Comparison of ENCODE assay signal across 8 cellular contexts in genomic region chr17:4263282-4264215, GRCh38. TPM values are rescaled to one million over a fixed set of nuclear protein-coding genes. Genes with fewer than 3 reads are reported as not detected.
A peak's percentile ranks its signal among the peaks of the same experiment; 100 is the strongest.
DNase-seq lines count a peak whose midpoint lies in the region; ATAC-seq, FAIRE-seq and TF ChIP-seq lines count a peak whose summit lies in the region.

A gene with protein sequence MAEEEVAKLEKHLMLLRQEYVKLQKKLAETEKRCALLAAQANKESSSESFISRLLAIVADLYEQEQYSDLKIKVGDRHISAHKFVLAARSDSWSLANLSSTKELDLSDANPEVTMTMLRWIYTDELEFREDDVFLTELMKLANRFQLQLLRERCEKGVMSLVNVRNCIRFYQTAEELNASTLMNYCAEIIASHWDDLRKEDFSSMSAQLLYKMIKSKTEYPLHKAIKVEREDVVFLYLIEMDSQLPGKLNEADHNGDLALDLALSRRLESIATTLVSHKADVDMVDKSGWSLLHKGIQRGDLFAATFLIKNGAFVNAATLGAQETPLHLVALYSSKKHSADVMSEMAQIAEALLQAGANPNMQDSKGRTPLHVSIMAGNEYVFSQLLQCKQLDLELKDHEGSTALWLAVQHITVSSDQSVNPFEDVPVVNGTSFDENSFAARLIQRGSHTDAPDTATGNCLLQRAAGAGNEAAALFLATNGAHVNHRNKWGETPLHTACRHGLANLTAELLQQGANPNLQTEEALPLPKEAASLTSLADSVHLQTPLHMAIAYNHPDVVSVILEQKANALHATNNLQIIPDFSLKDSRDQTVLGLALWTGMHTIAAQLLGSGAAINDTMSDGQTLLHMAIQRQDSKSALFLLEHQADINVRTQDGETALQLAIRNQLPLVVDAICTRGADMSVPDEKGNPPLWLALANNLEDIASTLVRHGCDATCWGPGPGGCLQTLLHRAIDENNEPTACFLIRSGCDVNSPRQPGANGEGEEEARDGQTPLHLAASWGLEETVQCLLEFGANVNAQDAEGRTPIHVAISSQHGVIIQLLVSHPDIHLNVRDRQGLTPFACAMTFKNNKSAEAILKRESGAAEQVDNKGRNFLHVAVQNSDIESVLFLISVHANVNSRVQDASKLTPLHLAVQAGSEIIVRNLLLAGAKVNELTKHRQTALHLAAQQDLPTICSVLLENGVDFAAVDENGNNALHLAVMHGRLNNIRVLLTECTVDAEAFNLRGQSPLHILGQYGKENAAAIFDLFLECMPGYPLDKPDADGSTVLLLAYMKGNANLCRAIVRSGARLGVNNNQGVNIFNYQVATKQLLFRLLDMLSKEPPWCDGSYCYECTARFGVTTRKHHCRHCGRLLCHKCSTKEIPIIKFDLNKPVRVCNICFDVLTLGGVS (minus strand): TSS chr17:4263979. CDS start chr17:4263941, 38 bp downstream.

- WGBS in right cardiac atrium: under 1% methylated on average over 85 of the region's 85 CpGs

- H3K4me3 ChIP-seq in right cardiac atrium (ENCODE audit: low read length): peak within 1 kb of the TSS; percentile 73

- in situ Hi-C loops in GM13977 (cut with MboI; ENCODE audit: low pct_unique_long_range_greater_than_20kb, low sequenced_read_pairs, unreplicated experiment): no loop called here

- H3K27me3 ChIP-seq in right cardiac atrium (ENCODE audit: control insufficient read depth, insufficient read depth): no peaks in the 10 kb centered on the region

- TF ChIP-seq CTCF in GM13977 (IDR thresholded peaks at IDR 0.05; ENCODE audit: extremely low read depth, insufficient read depth, missing control alignments): peak; percentile 24

- ATAC-seq in HG02938 (IDR thresholded peaks at IDR 0.05; ENCODE audit: unreplicated experiment) (peak; percentile 82), right cardiac atrium (peak; percentile 96 to 98)

- H3K4me1 ChIP-seq in right cardiac atrium (ENCODE audit: control insufficient read depth, insufficient read depth, low read length): peaks cover 4% of the 10 kb centered on the region

- no peaks in the 10 kb centered on the region for H3K9me3 ChIP-seq in right cardiac atrium (ENCODE audit: control insufficient read depth, low read length)

- intact Hi-C loops in T-helper 2 cell treated with Interferon-gamma antibody and Interleukin-4, amounts not matched to agents 100 ng/mL and 5 ng/mL, for 36 hours (cut with micrococcal nuclease): loop anchor here (1.0 kb wide), 3 partner anchors 102 to 292 kb away; partner anchors contain the start of gene MYBBP1A
- intact Hi-C loops in right cardiac atrium (cut with DNase I): no loop called here

- peak; percentile 98 for DNase-seq in GM13977 (ENCODE audit: low spot score)
- peak; percentile 89 to 94 for DNase-seq in NCI-H1930 (lab: John Stamatoyannopoulos, UW)
- peak; percentile 44 to 96 (median 90) for DNase-seq in anterior cingulate cortex (lab: John Stamatoyannopoulos, UW)
- peak; percentile 97 to 99 (median 98) for DNase-seq in right cardiac atrium
- peak; percentile 69 for DNase-seq in pulmonary artery endothelial cell (ENCODE audit: low read depth, low spot score)
- peak; percentile 95 for DNase-seq in urothelium cell line (ENCODE audit: low spot score)

- no peak for FAIRE-seq in urothelium cell line (lab: Jason Lieb, UNC)

- peak within 1 kb of the TSS; percentile 45 for H3K27ac ChIP-seq in right cardiac atrium (ENCODE audit: low read length)

RNA-seq across cellular contexts. Expression of the gene that starts here (rescaled TPM):
- total RNA-seq in T-helper 2 cell treated with Interferon-gamma antibody and Interleukin-4, amounts not matched to agents 100 ng/mL and 5 ng/mL, for 36 hours: 74.3 and 76.4 TPM in 2 replicates
- 10 to 100 TPM; 24.1 to 27.1 (median 25.4) TPM for total RNA-seq in right cardiac atrium
- 8.6 TPM for polyA plus RNA-seq in right cardiac atrium
- total RNA-seq in pulmonary artery endothelial cell: 28.0 and 45.4 TPM in 2 replicates

Comparison
In these comparisons a context has a peak if more than half of its experiments do, and no peak if none do; other contexts are left out.
1. Peak in every context shown above with its lines: DNase-seq, ATAC-seq, H3K4me3 ChIP-seq and H3K27ac ChIP-seq.